In the genomic region with DNA sequence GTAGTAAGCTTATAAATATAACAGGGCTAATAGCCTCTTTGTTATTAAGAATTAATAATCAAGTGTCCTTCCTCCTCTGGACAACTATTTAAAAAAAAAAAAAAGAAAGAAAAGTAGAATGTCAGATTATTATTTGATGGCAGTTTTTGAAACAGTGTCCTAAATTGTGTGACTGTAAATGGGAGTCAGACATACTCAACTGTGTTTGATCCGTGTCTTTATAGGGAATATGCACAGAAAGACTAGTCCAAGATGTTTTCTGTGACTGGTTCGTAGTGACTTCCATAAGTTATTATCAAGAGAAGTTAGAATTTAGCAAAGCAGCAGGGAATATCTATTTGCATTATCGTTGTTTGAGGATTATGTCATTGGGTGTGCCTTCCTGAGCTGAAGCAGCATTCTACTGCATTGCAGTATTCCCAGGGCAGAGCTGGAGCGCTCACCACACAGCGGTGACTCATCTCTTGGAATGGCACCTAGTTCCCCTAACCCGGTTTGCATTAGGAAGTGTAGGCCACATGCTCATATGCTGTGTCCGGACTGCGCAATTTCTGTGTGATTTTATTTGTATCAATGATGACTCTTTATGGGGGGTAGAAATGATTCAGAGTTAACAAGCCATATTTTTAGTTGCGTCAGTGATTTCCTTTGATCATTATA, we compare ENCODE assay signal across 8 cellular contexts. TPM values are rescaled to one million over a fixed set of nuclear protein-coding genes. Genes with fewer than 3 reads are reported as not detected.
DNase-seq lines count a peak whose midpoint lies in the region; ATAC-seq, FAIRE-seq and TF ChIP-seq lines count a peak whose summit lies in the region.

No MANE protein-coding gene starts in this region.

- intact Hi-C loops in activated CD4-positive, alpha-beta memory T cell treated with anti-CD3 and anti-CD28 coated beads for 36 hours (cut with micrococcal nuclease): no loop called here

- H3K9me3 Mint-ChIP-seq in activated CD4-positive, alpha-beta memory T cell treated with anti-CD3 and anti-CD28 coated beads for 36 hours: no peaks in the 10 kb centered on the region
- no peaks in the 10 kb centered on the region for H3K9me3 Mint-ChIP-seq in activated naive CD8-positive, alpha-beta T cell treated with anti-CD3 and anti-CD28 coated beads for 36 hours

- no peak overlapping the region for H3K4me3 Mint-ChIP-seq in activated CD4-positive, alpha-beta memory T cell treated with anti-CD3 and anti-CD28 coated beads for 36 hours
- no peak overlapping the region for H3K4me3 Mint-ChIP-seq in activated naive CD8-positive, alpha-beta T cell treated with anti-CD3 and anti-CD28 coated beads for 36 hours

- DNase-seq in NCI-H2107 treated with DMSO at 0.1 percent for 48 hours (lab: John Stamatoyannopoulos, UW; ENCODE audit: unreplicated experiment): peak; percentile 62
- peak; percentile 100 for DNase-seq in bronchial epithelial cell (ENCODE audit: low read depth)
- peak; percentile 98 for DNase-seq in kidney epithelial cell (ENCODE audit: low read depth)
- DNase-seq in activated CD4-positive, alpha-beta memory T cell treated with anti-CD3 and anti-CD28 coated beads for 36 hours: no peak
- no peak for DNase-seq in activated naive CD8-positive, alpha-beta T cell treated with anti-CD3 and anti-CD28 coated beads for 36 hours

- H3K4me1 ChIP-seq in DOHH2 (ENCODE audit: control insufficient read depth, low read length) (peaks cover 52% of the 10 kb centered on the region), subcutaneous abdominal adipose tissue (ENCODE audit: control insufficient read depth in 5 of 5, insufficient read depth in 5 of 5, low read length in 5 of 5) (peaks cover 2 to 45% (median 39%) of the 10 kb centered on the region in 5 donors)

- peak overlapping the region; percentile 15; the same call in 1 of the 2 replicates for H3K4me2 ChIP-seq in DOHH2 (ENCODE audit: low read length)

- CTCF ChIA-PET in activated CD4-positive, alpha-beta memory T cell treated with anti-CD3 and anti-CD28 coated beads for 36 hours (lab: Charles Lee): interaction anchor here (0.6 to 1.1 kb wide), 3 partner anchors 11 to 265 kb away, joined by 3 read pairs; no protein-coding TSS in a partner anchor

- no peaks in the 10 kb centered on the region for H3K27me3 Mint-ChIP-seq in activated CD4-positive, alpha-beta memory T cell treated with anti-CD3 and anti-CD28 coated beads for 36 hours
- no peaks in the 10 kb centered on the region for H3K27me3 Mint-ChIP-seq in activated naive CD8-positive, alpha-beta T cell treated with anti-CD3 and anti-CD28 coated beads for 36 hours

- no peaks in the 10 kb centered on the region for H3K9me2 ChIP-seq in DOHH2 (replicated peaks; ENCODE audit: control insufficient read depth, low read length)

- H3K36me3 ChIP-seq in DOHH2 (ENCODE audit: control insufficient read depth, low read length) (peaks cover 42% of the 10 kb centered on the region), bronchial epithelial cell (ENCODE audit: control insufficient read depth, insufficient read depth, low read length) (peaks cover 2% of the 10 kb centered on the region), kidney epithelial cell (ENCODE audit: control insufficient read depth, insufficient read depth, low read length) (peaks cover 1% of the 10 kb centered on the region), subcutaneous abdominal adipose tissue (ENCODE audit: control insufficient read depth in 5 of 5, insufficient read depth in 5 of 5, low read length in 5 of 5) (peaks cover 7 to 22% (median 18%) of the 10 kb centered on the region in 5 donors)

- H3K9ac ChIP-seq in subcutaneous abdominal adipose tissue (ENCODE audit: low read length in 5 of 5): peak overlapping the region in 4 of 5 donors; percentile 61 to 80 (median 70)

- H4K20me1 ChIP-seq in DOHH2 (ENCODE audit: control insufficient read depth, insufficient read depth, low read depth, low read length): no peaks in the 10 kb centered on the region

- H3K36me3 Mint-ChIP-seq in activated CD4-positive, alpha-beta memory T cell treated with anti-CD3 and anti-CD28 coated beads for 36 hours: peaks cover 16% of the 10 kb centered on the region
- H3K36me3 Mint-ChIP-seq in activated naive CD8-positive, alpha-beta T cell treated with anti-CD3 and anti-CD28 coated beads for 36 hours: peaks cover 14% of the 10 kb centered on the region

- ATAC-seq in HG03039 (IDR thresholded peaks at IDR 0.05; ENCODE audit: unreplicated experiment): no peak

- H3K4me3 ChIP-seq in DOHH2 (ENCODE audit: low read length) (no peak overlapping the region), bronchial epithelial cell (ENCODE audit: low read depth, low read length) (no peak overlapping the region), kidney epithelial cell (ENCODE audit: low read depth, low read length) (no peak overlapping the region), subcutaneous abdominal adipose tissue (ENCODE audit: low read depth in 1 of 5, low read length in 5 of 5) (peak overlapping the region in 2 of 5 donors; percentile 0 to 11)

- H3K9me3 ChIP-seq in DOHH2 (ENCODE audit: control insufficient read depth, insufficient read depth, low read length): no peaks in the 10 kb centered on the region
- no peaks in the 10 kb centered on the region for H3K9me3 ChIP-seq in subcutaneous abdominal adipose tissue (ENCODE audit: control insufficient read depth in 5 of 5, low read length in 5 of 5)

- peaks cover 32% of the 10 kb centered on the region for H3K4me1 Mint-ChIP-seq in activated CD4-positive, alpha-beta memory T cell treated with anti-CD3 and anti-CD28 coated beads for 36 hours (ENCODE audit: low read depth)
- peaks cover 39% of the 10 kb centered on the region for H3K4me1 Mint-ChIP-seq in activated naive CD8-positive, alpha-beta T cell treated with anti-CD3 and anti-CD28 coated beads for 36 hours

- H3K27me3 ChIP-seq in DOHH2 (ENCODE audit: control insufficient read depth, low read length): no peaks in the 10 kb centered on the region
- H3K27me3 ChIP-seq in bronchial epithelial cell (ENCODE audit: control insufficient read depth, insufficient read depth, low read length): no peaks in the 10 kb centered on the region
- H3K27me3 ChIP-seq in kidney epithelial cell (ENCODE audit: control insufficient read depth, insufficient read depth, low read length): no peaks in the 10 kb centered on the region
- no peaks in the 10 kb centered on the region for H3K27me3 ChIP-seq in subcutaneous abdominal adipose tissue (ENCODE audit: control insufficient read depth in 5 of 5, insufficient read depth in 4 of 5, low read length in 5 of 5)

- H3K27ac ChIP-seq in DOHH2 (ENCODE audit: low read depth, low read length) (no peak overlapping the region), subcutaneous abdominal adipose tissue (ENCODE audit: low read depth, low read length) (peak overlapping the region; percentile 85)

- peaks cover 95% of the 10 kb centered on the region for H3K79me2 ChIP-seq in DOHH2 (ENCODE audit: control insufficient read depth, low read length)

- peaks cover 10% of the 10 kb centered on the region for H3F3A ChIP-seq in DOHH2 (ENCODE audit: control insufficient read depth, insufficient read depth)

- no peak for TF ChIP-seq CTCF in DOHH2 (IDR thresholded peaks at IDR 0.05; ENCODE audit: low read depth, low read length, poor library complexity, severe bottlenecking)
- no peak for TF ChIP-seq CTCF in bronchial epithelial cell (IDR thresholded peaks at IDR 0.05; ENCODE audit: insufficient read depth, low read length, severe bottlenecking)
- no peak for TF ChIP-seq CTCF in kidney epithelial cell (IDR thresholded peaks at IDR 0.05; ENCODE audit: insufficient read depth, low read length, poor library complexity, severe bottlenecking)

- H3K27ac Mint-ChIP-seq in activated CD4-positive, alpha-beta memory T cell treated with anti-CD3 and anti-CD28 coated beads for 36 hours: no peak overlapping the region
- H3K27ac Mint-ChIP-seq in activated naive CD8-positive, alpha-beta T cell treated with anti-CD3 and anti-CD28 coated beads for 36 hours: no peak overlapping the region

- FAIRE-seq in bronchial epithelial cell (lab: Jason Lieb, UNC): peak; percentile 64

- POLR2A ChIA-PET in activated CD4-positive, alpha-beta memory T cell treated with anti-CD3 and anti-CD28 coated beads for 36 hours (lab: Charles Lee): no interaction called here

RNA-seq across cellular contexts. Expression of a gene that starts 7.9 kb away (rescaled TPM):
- 277 and 372 TPM in 2 replicates for total RNA-seq in bronchial epithelial cell
- 783 and 852 TPM in 2 replicates for total RNA-seq in kidney epithelial cell
- total RNA-seq in activated CD4-positive, alpha-beta memory T cell treated with anti-CD3 and anti-CD28 coated beads for 36 hours: 100 to 1,000 TPM; 242 to 245 TPM
- total RNA-seq in activated naive CD8-positive, alpha-beta T cell treated with anti-CD3 and anti-CD28 coated beads for 36 hours: 100 to 1,000 TPM; 216 to 227 TPM

Comparison
In these comparisons a context has a peak if more than half of its experiments do, and no peak if none do; other contexts are left out.
1. DNase-seq: peak in NCI-H2107 treated with DMSO at 0.1 percent for 48 hours (single experiment), bronchial epithelial cell (single experiment) and kidney epithelial cell (single experiment); none in activated CD4-positive, alpha-beta memory T cell treated with anti-CD3 and anti-CD28 coated beads for 36 hours (single experiment) and activated naive CD8-positive, alpha-beta T cell treated with anti-CD3 and anti-CD28 coated beads for 36 hours (single experiment).